ENCODE assay signal across 15 cellular contexts in the genomic region with DNA sequence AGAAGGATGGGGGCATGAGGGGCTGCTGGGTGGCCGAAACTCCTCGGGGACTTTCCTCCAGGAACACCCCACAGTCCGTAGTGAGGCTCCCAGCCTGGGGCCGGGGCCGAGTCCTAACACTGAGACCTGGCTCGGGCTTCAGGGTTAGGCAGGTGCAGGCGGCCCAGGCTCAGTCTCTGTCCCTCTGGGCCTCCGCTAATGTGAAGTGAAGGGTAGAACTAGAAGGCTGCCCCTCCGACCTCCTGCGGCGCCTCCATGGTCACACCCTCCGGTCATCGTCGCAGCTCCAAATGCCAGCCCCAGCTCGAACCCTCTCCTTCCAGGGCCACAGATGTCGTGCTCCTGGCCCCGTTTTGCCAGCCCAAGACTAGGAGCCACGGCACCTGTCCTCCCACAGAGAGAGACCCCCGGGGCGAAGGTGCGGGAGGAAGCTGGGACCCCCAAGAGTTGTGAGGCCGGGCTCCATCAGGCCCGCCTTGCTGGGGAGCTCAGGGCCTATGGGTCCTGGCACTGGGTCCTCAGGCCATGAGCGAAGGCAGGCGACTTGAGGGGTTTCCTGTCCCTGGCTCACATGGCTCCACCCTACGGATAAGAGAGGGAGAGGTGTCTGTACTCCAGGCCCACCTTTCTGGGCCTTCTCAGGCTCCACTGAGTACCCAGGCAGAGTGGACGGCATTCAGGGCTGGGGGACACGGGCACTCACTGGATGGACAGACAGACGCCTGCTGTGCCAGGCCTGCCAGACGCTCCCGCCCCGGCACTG. TPM values are rescaled to one million over a fixed set of nuclear protein-coding genes. Genes with fewer than 3 reads are reported as not detected.
"Had no signal": no experiment of that assay in that cellular context is flagged by ENCODE, and none has a peak within 500 bp of the region (broad histone marks: within the 10 kb centered on the region; RNA-seq: fewer than 3 reads in every experiment).

No MANE protein-coding gene starts in this region.

- H3K27me3 ChIP-seq: pancreas, tibial nerve had no signal

- H3K36me3 ChIP-seq: pancreas had no signal

- FAIRE-seq: islet of Langerhans, pancreas had no signal

- ATAC-seq: effector memory CD8-positive, alpha-beta T cell; T-helper 17 cell had no signal

- H3K9me3 ChIP-seq: pancreas, tibial nerve had no signal

- H3K4me3 ChIP-seq: pancreas, skin epidermis, tibial nerve had no signal

- H3K4me1 ChIP-seq: pancreas, tibial nerve had no signal

- DNase-seq: activated CD4-positive, alpha-beta T cell treated with anti-CD3 and anti-CD28 coated beads, Interleukin-2, amount 50 U/mL, for 4 hours; activated CD4-positive, CD25-positive, alpha-beta regulatory T cell treated with anti-CD3 and anti-CD28 coated beads, Interleukin-2, amount 50 U/mL, for 72 hours; activated naive CD4-positive, alpha-beta T cell treated with anti-CD3 and anti-CD28 coated beads, Interleukin-2, amount 50 U/mL, for 16 hours; activated T-cell treated with anti-CD3 and anti-CD28 coated beads, Interleukin-2, amount 50 U/mL, for 1 hour; caudate nucleus; cortex of kidney; effector memory CD8-positive, alpha-beta T cell; erythroblast; stimulated activated CD4-positive, alpha-beta T cell treated with anti-CD3 and anti-CD28 coated beads, Interleukin-4, amount 100 ng/mL, for 4 hours; T-helper 17 cell had no signal

- H3K27ac ChIP-seq: pancreas, skin epidermis, tibial nerve had no signal

RNA-seq across cellular contexts. Expression of a gene that starts 0.8 kb away (rescaled TPM):
- polyA plus RNA-seq: neural cell had no signal
